8 cellular contexts compared by ENCODE assay signal in the genomic region with DNA sequence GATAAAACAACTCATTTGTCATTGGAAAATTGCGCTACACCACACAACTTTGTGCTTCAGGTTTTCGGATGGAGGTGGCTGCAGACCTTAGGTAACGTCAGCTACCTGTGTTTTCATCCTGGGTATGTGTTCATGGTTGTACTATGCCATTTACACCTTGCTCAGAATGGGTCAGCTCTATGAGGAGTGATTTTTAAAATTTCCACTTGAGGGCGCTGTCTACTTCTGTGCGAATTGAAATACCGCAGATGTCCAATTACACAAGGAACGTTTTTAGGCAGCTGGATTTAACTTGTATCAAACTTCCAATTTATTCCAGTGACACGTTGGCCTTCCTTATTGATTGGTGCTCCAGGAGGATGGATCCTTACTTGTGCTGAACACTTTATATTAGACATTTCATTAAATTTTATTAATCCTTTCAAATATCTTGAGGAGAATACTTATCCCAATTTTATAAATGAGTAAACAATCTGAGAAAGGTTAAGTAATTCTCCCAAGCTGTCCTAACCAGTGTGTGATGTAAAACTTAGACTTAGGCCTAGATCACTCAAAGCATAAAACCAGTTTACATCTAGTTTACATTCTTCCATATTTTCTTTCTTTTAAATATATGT. TPM values are rescaled to one million over a fixed set of nuclear protein-coding genes. Genes with fewer than 3 reads are reported as not detected.
A peak's percentile ranks its signal among the peaks of the same experiment; 100 is the strongest.
DNase-seq lines count a peak whose midpoint lies in the region; ATAC-seq and TF ChIP-seq lines count a peak whose summit lies in the region.

No MANE protein-coding gene starts in this region.

- H2AFZ ChIP-seq in OCI-LY7 (ENCODE audit: low read length) (peak overlapping the region; percentile 37; the same call in 1 of the 2 replicates), fibroblast of lung (ENCODE audit: low read length) (no peak overlapping the region)

- no peak overlapping the region for H3K9ac ChIP-seq in fibroblast of lung (ENCODE audit: insufficient read depth, low read length)

- H3K9me3 ChIP-seq in OCI-LY7 (ENCODE audit: low read length) (peaks cover 27% of the 10 kb centered on the region; the same call in 1 of the 2 replicates), fibroblast of lung (ENCODE audit: control insufficient read depth, insufficient read depth, low read depth, low read length) (no peaks in the 10 kb centered on the region)

- peaks cover 45% of the 10 kb centered on the region for H3K4me1 ChIP-seq in OCI-LY7 (ENCODE audit: insufficient read depth, low read length, poor library complexity, severe bottlenecking)
- H3K4me1 ChIP-seq in fibroblast of lung (ENCODE audit: control insufficient read depth, extremely low read depth, insufficient read depth, low read length), result no peaks in the 10 kb centered on the region

- H4K20me1 ChIP-seq in OCI-LY7 (ENCODE audit: insufficient read depth, low read length) (no peaks in the 10 kb centered on the region), fibroblast of lung (ENCODE audit: control insufficient read depth, extremely low read depth, insufficient read depth, low read length) (no peaks in the 10 kb centered on the region)

- H3K4me3 ChIP-seq in OCI-LY7 (ENCODE audit: low read depth, low read length, poor library complexity, severe bottlenecking), result no peak overlapping the region
- no peak overlapping the region for H3K4me3 ChIP-seq in fibroblast of lung (replicated peaks in 1 of 4; ENCODE audit: control extremely low read depth in 1 of 4, insufficient read depth in 1 of 4, low read depth in 3 of 4, low read length in 4 of 4)

- peak; percentile 80 for ATAC-seq in GM19463 (IDR thresholded peaks at IDR 0.05; ENCODE audit: unreplicated experiment)
- peak; percentile 71 for ATAC-seq in HG03575 (IDR thresholded peaks at IDR 0.05; ENCODE audit: extremely low read depth, insufficient number of reproducible peaks, low FRiP score, unreplicated experiment)
- no peak for ATAC-seq in GM19328 (IDR thresholded peaks at IDR 0.05; ENCODE audit: unreplicated experiment)
- no peak for ATAC-seq in GM19395 (IDR thresholded peaks at IDR 0.05; ENCODE audit: unreplicated experiment)

- DNase-seq in DMS153 treated with DMSO at 0.1 percent for 48 hours (lab: John Stamatoyannopoulos, UW; ENCODE audit: unreplicated experiment), result peak; percentile 57
- peak; percentile 88 for DNase-seq in OCI-LY7 (ENCODE audit: low spot score)
- DNase-seq in fibroblast of lung (ENCODE audit: low read depth in 2 of 2), result peak; percentile 12 to 41
- DNase-seq in putamen (ENCODE audit: low spot score), result peak; percentile 17

- POLR2A ChIA-PET in OCI-LY7 (lab: Charles Lee), result interaction anchor here (0.7 kb wide), 1 partner anchor 175 kb away, joined by 3 read pairs; no protein-coding TSS in a partner anchor

- no peak overlapping the region for H3K4me2 ChIP-seq in OCI-LY7 (ENCODE audit: low read length)
- no peak overlapping the region for H3K4me2 ChIP-seq in fibroblast of lung (ENCODE audit: extremely low read depth, insufficient read depth, low read length)

- BruUV-seq in OCI-LY7 (replicated peaks; lab: Mats Ljungman, UMichigan), result no TSS peak

- intact Hi-C loops in OCI-LY7 (cut with micrococcal nuclease; ENCODE audit: unreplicated experiment), result loop anchor here (1.0 to 10.0 kb wide), 6 partner anchors 42 to 1022 kb away; no protein-coding TSS in a partner anchor

- CTCF ChIA-PET in OCI-LY7 (lab: Charles Lee; ENCODE audit: unreplicated experiment), result interaction anchor here (0.6 to 1.2 kb wide), 3 partner anchors 51 to 249 kb away, joined by 3 to 7 read pairs (median 3); no protein-coding TSS in a partner anchor

- no peaks in the 10 kb centered on the region for H3K27me3 ChIP-seq in fibroblast of lung (ENCODE audit: control insufficient read depth, insufficient read depth, low read length)

- H3K36me3 ChIP-seq in OCI-LY7 (ENCODE audit: insufficient read depth, low read length) (peaks cover 31% of the 10 kb centered on the region), fibroblast of lung (ENCODE audit: control insufficient read depth, insufficient read depth, low read length) (no peaks in the 10 kb centered on the region)

- H3K79me2 ChIP-seq in OCI-LY7 (ENCODE audit: insufficient read depth, low read depth, low read length), result no peaks in the 10 kb centered on the region
- no peaks in the 10 kb centered on the region for H3K79me2 ChIP-seq in fibroblast of lung (ENCODE audit: control insufficient read depth, insufficient read depth, low read length)

- H3K27ac ChIP-seq in OCI-LY7 (ENCODE audit: low read depth, low read length, poor library complexity, severe bottlenecking) (no peak overlapping the region), fibroblast of lung (ENCODE audit: insufficient read depth, low read length) (no peak overlapping the region)

- TF ChIP-seq CTCF in OCI-LY7 (conservative IDR thresholded peaks at IDR 0.05; ENCODE audit: low read length) (peak; percentile 98), fibroblast of lung (conservative IDR thresholded peaks at IDR 0.05 in 1 of 2, IDR thresholded peaks at IDR 0.05 in 1 of 2; ENCODE audit: low read depth in 1 of 2, low read length in 2 of 2) (peak; percentile 67 to 88)

- no peaks in the 10 kb centered on the region for H3K9me2 ChIP-seq in OCI-LY7 (ENCODE audit: insufficient read depth, low read length)

RNA-seq across cellular contexts. Expression of a gene that starts 23.4 kb away (rescaled TPM):
- total RNA-seq in OCI-LY7 (2014; rRNA removed; shearing (Covaris generic)), result 0.05 TPM in 1 of 2 replicates, not detected in the other
- not detected in 2 replicates for total RNA-seq in OCI-LY7 (2022)
- 0.26 and 0.83 TPM in 2 replicates for total RNA-seq in fibroblast of lung
- polyA plus RNA-seq in fibroblast of lung, result 0.05 and 0.06 TPM in 2 replicates
- polyA plus RNA-seq in fibroblast of lung (2012), result 0.02 and 0.08 TPM in 2 replicates
- not detected in 2 replicates for polyA minus RNA-seq in fibroblast of lung (ENCODE audit: low replicate concordance)

Comparison
In these comparisons a context has a peak if more than half of its experiments do, and no peak if none do; other contexts are left out.
1. DNase-seq: peak in every context shown above with its lines; median percentile 88 in OCI-LY7; 57 in DMS153 treated with DMSO at 0.1 percent for 48 hours; 26 in fibroblast of lung; 17 in putamen.
2. ATAC-seq: peak in GM19463 (single experiment) and HG03575 (single experiment); none in GM19328 (single experiment) and GM19395 (single experiment).